16 cellular contexts compared by ENCODE assay signal in the genomic region with DNA sequence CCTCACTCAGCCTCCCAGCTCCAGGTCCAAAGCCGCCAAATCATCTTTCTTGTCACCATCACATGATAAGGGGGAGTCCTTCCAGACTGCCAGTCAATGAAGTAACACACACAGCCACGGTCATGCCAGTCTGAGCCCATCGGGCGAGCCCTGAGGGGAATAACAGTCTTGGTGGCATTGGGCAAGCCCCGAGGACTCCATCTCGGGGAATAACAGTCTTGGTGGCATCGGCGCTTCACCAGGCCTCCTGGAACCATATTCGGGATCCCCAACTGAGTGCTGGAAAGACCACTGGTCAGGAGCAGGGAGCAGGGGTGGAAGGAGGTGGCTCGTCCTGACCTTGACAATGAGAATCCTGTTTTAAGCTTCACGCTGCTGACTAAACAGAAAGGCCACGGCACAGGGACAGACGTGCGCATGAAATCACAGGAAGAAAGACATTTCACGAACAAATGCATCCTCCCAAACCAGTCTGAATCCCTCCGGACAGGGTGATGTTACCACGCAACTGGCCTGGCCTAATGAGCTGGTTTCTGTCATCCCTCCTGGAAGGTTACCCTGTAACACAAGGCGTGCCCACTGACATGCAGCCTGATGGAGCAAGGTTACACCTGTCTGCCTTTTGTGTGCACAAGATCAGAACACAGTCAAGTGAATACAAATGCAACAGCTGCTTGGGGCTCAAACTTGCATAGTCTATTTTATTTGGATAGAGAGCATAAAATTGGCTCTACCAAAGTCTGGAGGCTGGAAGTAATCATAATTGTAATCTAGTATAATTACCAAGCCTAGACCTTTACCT.
"Had no signal": no experiment of that assay in that cellular context is flagged by ENCODE, and none has a peak within 500 bp of the region (broad histone marks: within the 10 kb centered on the region; RNA-seq: fewer than 3 reads in every experiment).

No MANE protein-coding gene starts in this region.

- H3K27ac ChIP-seq: adrenal gland, esophagus muscularis mucosa, parathyroid adenoma, skin epidermis, transverse colon had no signal

- H3K4me3 ChIP-seq: adrenal gland, esophagus muscularis mucosa, lung, skin epidermis, transverse colon had no signal

- H3K9me3 ChIP-seq: adrenal gland, esophagus muscularis mucosa, transverse colon had no signal

- H3K4me3 Mint-ChIP-seq: activated B cell treated with CpG ODN at 0.5 μM for 24 hours; activated CD4-positive, alpha-beta T cell treated with anti-CD3 and anti-CD28 coated beads, Interleukin-2, amount 10 ng/mL, durations not matched to agents 24 days and 14 days; activated naive CD4-positive, alpha-beta T cell treated with anti-CD3 and anti-CD28 coated beads, Interleukin-2, amount 10 ng/mL, durations not matched to agents 7 days and 5 days; naive B cell; stimulated activated effector memory CD8-positive, alpha-beta T cell treated with anti-CD3 and anti-CD28 coated beads, Interleukin-12 subunit alpha, Interleukin-12 subunit beta, amount 100 ng/mL, for 72 hours had no signal

- H3K4me1 Mint-ChIP-seq: activated CD4-positive, alpha-beta T cell treated with anti-CD3 and anti-CD28 coated beads, Interleukin-2, amount 10 ng/mL, durations not matched to agents 24 days and 14 days; activated naive CD4-positive, alpha-beta T cell treated with anti-CD3 and anti-CD28 coated beads, Interleukin-2, amount 10 ng/mL, durations not matched to agents 7 days and 5 days; stimulated activated effector memory CD8-positive, alpha-beta T cell treated with anti-CD3 and anti-CD28 coated beads, Interleukin-12 subunit alpha, Interleukin-12 subunit beta, amount 100 ng/mL, for 72 hours had no signal

- H3K9me3 Mint-ChIP-seq: activated CD4-positive, alpha-beta T cell treated with anti-CD3 and anti-CD28 coated beads, Interleukin-2, amount 10 ng/mL, durations not matched to agents 24 days and 14 days; activated T-helper 2 cell treated with anti-CD3 and anti-CD28 coated beads, Interferon-gamma antibody, Interleukin-2, Interleukin-4, amounts not matched to agents 10 μg/mL and 5 μg/mL and 100 μg/mL, durations not matched to agents 14 hours and 24 hours and 36 hours had no signal

- H3K36me3 Mint-ChIP-seq: activated naive CD4-positive, alpha-beta T cell treated with anti-CD3 and anti-CD28 coated beads, Interleukin-2, amount 10 ng/mL, durations not matched to agents 7 days and 5 days; naive B cell; stimulated activated effector memory CD8-positive, alpha-beta T cell treated with anti-CD3 and anti-CD28 coated beads, Interleukin-12 subunit alpha, Interleukin-12 subunit beta, amount 100 ng/mL, for 72 hours had no signal

- H3K36me3 ChIP-seq: adrenal gland, esophagus muscularis mucosa, transverse colon had no signal

- DNase-seq: activated B cell treated with CpG ODN at 0.5 μM for 24 hours; activated CD4-positive, alpha-beta T cell treated with anti-CD3 and anti-CD28 coated beads, Interleukin-2, amount 10 ng/mL, durations not matched to agents 24 days and 14 days; activated naive CD4-positive, alpha-beta T cell treated with anti-CD3 and anti-CD28 coated beads, Interleukin-2, amount 10 ng/mL, durations not matched to agents 7 days and 5 days; activated T-cell treated with anti-CD3 and anti-CD28 coated beads for 4 hours; dermis blood vessel endothelial cell; left colon; naive B cell; T-helper 2 cell; transverse colon had no signal

- H3K27me3 ChIP-seq: adrenal gland, esophagus muscularis mucosa, transverse colon had no signal

- H3K4me1 ChIP-seq: adrenal gland, esophagus muscularis mucosa, parathyroid adenoma, transverse colon had no signal

- H3K27me3 Mint-ChIP-seq: activated B cell treated with CpG ODN at 0.5 μM for 24 hours; activated CD4-positive, alpha-beta T cell treated with anti-CD3 and anti-CD28 coated beads, Interleukin-2, amount 10 ng/mL, durations not matched to agents 24 days and 14 days; activated naive CD4-positive, alpha-beta T cell treated with anti-CD3 and anti-CD28 coated beads, Interleukin-2, amount 10 ng/mL, durations not matched to agents 7 days and 5 days; naive B cell had no signal

- H3K27ac Mint-ChIP-seq: activated B cell treated with CpG ODN at 0.5 μM for 24 hours; activated CD4-positive, alpha-beta T cell treated with anti-CD3 and anti-CD28 coated beads, Interleukin-2, amount 10 ng/mL, durations not matched to agents 24 days and 14 days; activated naive CD4-positive, alpha-beta T cell treated with anti-CD3 and anti-CD28 coated beads, Interleukin-2, amount 10 ng/mL, durations not matched to agents 7 days and 5 days; activated T-helper 2 cell treated with anti-CD3 and anti-CD28 coated beads, Interferon-gamma antibody, Interleukin-2, Interleukin-4, amounts not matched to agents 10 μg/mL and 5 μg/mL and 100 μg/mL, durations not matched to agents 14 hours and 24 hours and 36 hours; stimulated activated effector memory CD8-positive, alpha-beta T cell treated with anti-CD3 and anti-CD28 coated beads, Interleukin-12 subunit alpha, Interleukin-12 subunit beta, amount 100 ng/mL, for 72 hours had no signal
